ENCODE assay signal across 32 cellular contexts in genomic region chr6:52718535-52718934, GRCh38. TPM values are rescaled to one million over a fixed set of nuclear protein-coding genes. Genes with fewer than 3 reads are reported as not detected.
DNase-seq lines count a peak whose midpoint lies in the region; ATAC-seq lines count a peak whose summit lies in the region.
"Had no signal": no experiment of that assay in that cellular context is flagged by ENCODE, and none has a peak within 500 bp of the region (broad histone marks: within the 10 kb centered on the region; RNA-seq: fewer than 3 reads in every experiment).

No MANE protein-coding gene starts in this region.

- ATAC-seq in T-helper 17 cell = no peak
- ATAC-seq in GM19328 (IDR thresholded peaks at IDR 0.05; ENCODE audit: unreplicated experiment) = no peak
- ATAC-seq in HG03039 (IDR thresholded peaks at IDR 0.05; ENCODE audit: unreplicated experiment) = no peak
- ATAC-seq: activated T-helper 17 cell treated with anti-CD3 and anti-CD28 coated beads, Interleukin-2, amount 50 U/mL, for 72 hours; gastroesophageal sphincter; naive thymus-derived CD4-positive, alpha-beta T cell; Panc1; stimulated activated memory B cell treated with anti-CD40 and anti-IgM and Interleukin-4, amounts not matched to agents 10 μg/mL and 1 μg/mL and 100 μg/mL, for 72 hours had no signal

- H3K4me1 Mint-ChIP-seq in T-helper 17 cell = peaks cover 2% of the 10 kb centered on the region
- H3K4me1 Mint-ChIP-seq: activated naive CD4-positive, alpha-beta T cell treated with anti-CD3 and anti-CD28 coated beads, Interleukin-2, amount 50 U/mL, for 24 hours; activated T-helper 17 cell treated with anti-CD3 and anti-CD28 coated beads, Interleukin-2, amount 50 U/mL, for 72 hours; mesothelial cell of epicardium; naive thymus-derived CD4-positive, alpha-beta T cell; stimulated activated memory B cell treated with anti-CD40 and anti-IgM and Interleukin-4, amounts not matched to agents 10 μg/mL and 1 μg/mL and 100 μg/mL, for 72 hours had no signal

- H3K27me3 Mint-ChIP-seq in T-helper 17 cell = peaks cover 29% of the 10 kb centered on the region

- no peaks in the 10 kb centered on the region for H3K36me3 Mint-ChIP-seq in T-helper 17 cell (ENCODE audit: low read depth)
- H3K36me3 Mint-ChIP-seq: activated naive CD4-positive, alpha-beta T cell treated with anti-CD3 and anti-CD28 coated beads, Interleukin-2, amount 50 U/mL, for 24 hours; mesothelial cell of epicardium; naive thymus-derived CD4-positive, alpha-beta T cell; stimulated activated memory B cell treated with anti-CD40 and anti-IgM and Interleukin-4, amounts not matched to agents 10 μg/mL and 1 μg/mL and 100 μg/mL, for 72 hours had no signal

- H3K4me3 Mint-ChIP-seq in T-helper 17 cell = peak overlapping the region; percentile 31
- H3K4me3 Mint-ChIP-seq: activated naive CD4-positive, alpha-beta T cell treated with anti-CD3 and anti-CD28 coated beads, Interleukin-2, amount 50 U/mL, for 24 hours; activated T-helper 17 cell treated with anti-CD3 and anti-CD28 coated beads, Interleukin-2, amount 50 U/mL, for 72 hours; mesothelial cell of epicardium; naive thymus-derived CD4-positive, alpha-beta T cell; stimulated activated memory B cell treated with anti-CD40 and anti-IgM and Interleukin-4, amounts not matched to agents 10 μg/mL and 1 μg/mL and 100 μg/mL, for 72 hours had no signal

- peak; percentile 59 for DNase-seq in COR-L47 (lab: John Stamatoyannopoulos, UW)
- DNase-seq in NCI-H1417 (lab: John Stamatoyannopoulos, UW) = peak in 2 of 3 experiments; percentile 36 to 84
- DNase-seq in T-helper 17 cell = no peak
- DNase-seq in fibroblast of peridontal ligament (ENCODE audit: extremely low read depth) = peak; percentile 62
- DNase-seq in NCI-H446 (lab: John Stamatoyannopoulos, UW) = no peak
- no peak for DNase-seq in stimulated activated CD4-positive, alpha-beta T cell treated with anti-CD3 and anti-CD28 coated beads, Interleukin-4, amount 100 ng/mL, for 24 hours
- DNase-seq: activated CD4-positive, alpha-beta T cell treated with anti-CD3 and anti-CD28 coated beads, Interleukin-2, amount 50 U/mL, for 48 hours; activated CD8-positive, alpha-beta memory T cell treated with anti-CD3 and anti-CD28 coated beads, Interleukin-2, amount 50 U/mL, for 48 hours; anterior cingulate cortex; C1 segment of cervical spinal cord; Calu3; central memory CD4-positive, alpha-beta T cell; hypothalamus; left ventricle myocardium inferior; MM.1S; naive thymus-derived CD4-positive, alpha-beta T cell; NCI-H187; NK-92 treated with Interleukin-12 subunit alpha and Interleukin-12 subunit beta, amount 100 ng/mL, for 24 hours; occipital lobe; SJCRH30 had no signal

- H3K27ac Mint-ChIP-seq in T-helper 17 cell = no peak overlapping the region
- H3K27ac Mint-ChIP-seq: activated naive CD4-positive, alpha-beta T cell treated with anti-CD3 and anti-CD28 coated beads, Interleukin-2, amount 50 U/mL, for 24 hours; activated T-helper 17 cell treated with anti-CD3 and anti-CD28 coated beads, Interleukin-2, amount 50 U/mL, for 72 hours; mesothelial cell of epicardium; naive thymus-derived CD4-positive, alpha-beta T cell; stimulated activated memory B cell treated with anti-CD40 and anti-IgM and Interleukin-4, amounts not matched to agents 10 μg/mL and 1 μg/mL and 100 μg/mL, for 72 hours had no signal

- H3K9me3 ChIP-seq in T-helper 17 cell (ENCODE audit: control insufficient read depth, low read length, poor library complexity, severe bottlenecking) = no peaks in the 10 kb centered on the region
- H3K9me3 ChIP-seq: gastroesophageal sphincter, left ventricle myocardium inferior, SJCRH30 had no signal

RNA-seq across cellular contexts. Expression of gene GSTA2, which starts 44.7 kb away (rescaled TPM):
- total RNA-seq in T-helper 17 cell = not detected
- total RNA-seq: activated T-helper 17 cell treated with anti-CD3 and anti-CD28 coated beads, Interleukin-2, amount 50 U/mL, for 72 hours; Calu3; dermis microvascular lymphatic vessel endothelial cell; endothelial cell of umbilical vein; left ventricle myocardium inferior; mesothelial cell of epicardium; naive thymus-derived CD4-positive, alpha-beta T cell; occipital lobe; SJCRH30; temporal lobe; urinary bladder had no signal

RNA-seq across cellular contexts. Expression of gene TMEM14A, which starts 47.6 kb away (rescaled TPM):
- 1 to 10 TPM; 7.8 to 8.7 TPM for total RNA-seq in T-helper 17 cell

Comparison
In these comparisons a context has a peak if more than half of its experiments do, and no peak if none do; other contexts are left out.
1. DNase-seq: peak in COR-L47 (single experiment), NCI-H1417 (2 of 3) and fibroblast of peridontal ligament (single experiment); none in T-helper 17 cell (0 of 3), NCI-H446 (0 of 2) and stimulated activated CD4-positive, alpha-beta T cell treated with anti-CD3 and anti-CD28 coated beads, Interleukin-4, amount 100 ng/mL, for 24 hours (single experiment).